11 cellular contexts compared by ENCODE assay signal in genomic region chr19:6161271-6161850, GRCh38. TPM values are rescaled to one million over a fixed set of nuclear protein-coding genes. Genes with fewer than 3 reads are reported as not detected.
DNase-seq lines count a peak whose midpoint lies in the region; ATAC-seq and TF ChIP-seq lines count a peak whose summit lies in the region.
"Had no signal": no experiment of that assay in that cellular context is flagged by ENCODE, and none has a peak within 500 bp of the region (broad histone marks: within the 10 kb centered on the region; RNA-seq: fewer than 3 reads in every experiment).

No MANE protein-coding gene starts in this region.

- CTCF ChIA-PET in activated CD8-positive, alpha-beta memory T cell treated with anti-CD3 and anti-CD28 coated beads, Interleukin-2, amount 10 ng/mL, durations not matched to agents 7 days and 5 days (lab: Charles Lee), result no interaction called here

- no peak overlapping the region for H3K4me3 Mint-ChIP-seq in activated CD8-positive, alpha-beta memory T cell treated with anti-CD3 and anti-CD28 coated beads, Interleukin-2, amount 10 ng/mL, durations not matched to agents 7 days and 5 days

- no peak overlapping the region for H3K4me3 ChIP-seq in esophagus squamous epithelium

- peak overlapping the region; percentile 57 for H3K27ac Mint-ChIP-seq in activated CD8-positive, alpha-beta memory T cell treated with anti-CD3 and anti-CD28 coated beads, Interleukin-2, amount 10 ng/mL, durations not matched to agents 7 days and 5 days

- H3K36me3 ChIP-seq in esophagus squamous epithelium, result no peaks in the 10 kb centered on the region

- no peaks in the 10 kb centered on the region for H3K9me3 ChIP-seq in esophagus squamous epithelium

- TF ChIP-seq CTCF in GM13977 (IDR thresholded peaks at IDR 0.05; ENCODE audit: extremely low read depth, insufficient read depth, missing control alignments), result no peak
- no peak for TF ChIP-seq CTCF in esophagus squamous epithelium (IDR thresholded peaks at IDR 0.05)

- intact Hi-C loops in esophagus squamous epithelium (cut with DNase I), result loop anchor here (10.0 kb wide), 1 partner anchor 133 kb away; no protein-coding TSS in a partner anchor

- peaks cover 12% of the 10 kb centered on the region for H3K4me1 Mint-ChIP-seq in activated CD8-positive, alpha-beta memory T cell treated with anti-CD3 and anti-CD28 coated beads, Interleukin-2, amount 10 ng/mL, durations not matched to agents 7 days and 5 days

- H3K27me3 Mint-ChIP-seq in activated CD8-positive, alpha-beta memory T cell treated with anti-CD3 and anti-CD28 coated beads, Interleukin-2, amount 10 ng/mL, durations not matched to agents 7 days and 5 days, result peaks cover 6% of the 10 kb centered on the region

- in situ Hi-C loops in GM13977 (cut with MboI; ENCODE audit: low pct_unique_long_range_greater_than_20kb, low sequenced_read_pairs, unreplicated experiment), result no loop called here

- H3K4me1 ChIP-seq in esophagus squamous epithelium, result no peaks in the 10 kb centered on the region

- H3K27me3 ChIP-seq in esophagus squamous epithelium, result no peaks in the 10 kb centered on the region

- peaks cover 2% of the 10 kb centered on the region for H3K9me3 Mint-ChIP-seq in activated CD8-positive, alpha-beta memory T cell treated with anti-CD3 and anti-CD28 coated beads, Interleukin-2, amount 10 ng/mL, durations not matched to agents 7 days and 5 days (ENCODE audit: low read depth)

- ATAC-seq in activated CD8-positive, alpha-beta memory T cell treated with anti-CD3 and anti-CD28 coated beads, Interleukin-2, amount 10 ng/mL, durations not matched to agents 7 days and 5 days, result peak; percentile 87
- ATAC-seq in stimulated activated naive CD8-positive, alpha-beta T cell treated with anti-CD3 and anti-CD28 coated beads, Interleukin-15, Interleukin-2, amounts not matched to agents 100 U/mL and 50 U/mL, for 24 hours, result peak; percentile 45
- ATAC-seq in GM21515 (IDR thresholded peaks at IDR 0.05; ENCODE audit: unreplicated experiment), result no peak

- H3K36me3 Mint-ChIP-seq in activated CD8-positive, alpha-beta memory T cell treated with anti-CD3 and anti-CD28 coated beads, Interleukin-2, amount 10 ng/mL, durations not matched to agents 7 days and 5 days, result peaks cover 3% of the 10 kb centered on the region

- 23 to 25% methylated on average over 8 of the region's 8 CpGs for WGBS in esophagus squamous epithelium, 2 donors

- DNase-seq in GM13977 (ENCODE audit: low spot score) (peak; percentile 50), NCI-H226 (peak; percentile 73), iPS-NIHi11 (ENCODE audit: low spot score) (peak; percentile 59), esophagus squamous epithelium (lab: John Stamatoyannopoulos, UW) (no peak), 8988T (no peak)
- peak; percentile 84 for DNase-seq in activated CD8-positive, alpha-beta memory T cell treated with anti-CD3 and anti-CD28 coated beads, Interleukin-2, amount 10 ng/mL, durations not matched to agents 7 days and 5 days
- DNase-seq in stimulated activated naive CD8-positive, alpha-beta T cell treated with anti-CD3 and anti-CD28 coated beads, Interleukin-15, Interleukin-2, amounts not matched to agents 100 U/mL and 50 U/mL, for 24 hours, result peak; percentile 38

- TF ChIP-seq POLR2A in esophagus squamous epithelium (IDR thresholded peaks at IDR 0.05), result no peak

- peak overlapping the region in 1 of 4 donors; percentile 21 for H3K27ac ChIP-seq in esophagus squamous epithelium

RNA-seq across cellular contexts. Expression of gene ACSBG2, which starts 25.9 kb away (rescaled TPM):
- total RNA-seq in activated CD8-positive, alpha-beta memory T cell treated with anti-CD3 and anti-CD28 coated beads, Interleukin-2, amount 10 ng/mL, durations not matched to agents 7 days and 5 days, result not detected
- total RNA-seq in esophagus squamous epithelium, result under 1 TPM in 1 of 4 donors, not detected in 3; 0.38 TPM
- total RNA-seq: glomerular endothelial cell, LHCN-M2, urinary bladder had no signal

RNA-seq across cellular contexts. Expression of gene RFX2, which starts 51.1 kb away (rescaled TPM):
- 10 to 100 TPM in 1 of 2 experiments, 1 to 10 TPM in 1; 9.8 to 11.7 TPM for total RNA-seq in activated CD8-positive, alpha-beta memory T cell treated with anti-CD3 and anti-CD28 coated beads, Interleukin-2, amount 10 ng/mL, durations not matched to agents 7 days and 5 days
- 10 to 100 TPM in 1 of 4 donors, 1 to 10 TPM in 3; 5.2 to 21.4 (median 7.7) TPM for total RNA-seq in esophagus squamous epithelium

Comparison
In these comparisons a context has a peak if more than half of its experiments do, and no peak if none do; other contexts are left out.
1. DNase-seq: peak in GM13977 (single experiment), NCI-H226 (single experiment), activated CD8-positive, alpha-beta memory T cell treated with anti-CD3 and anti-CD28 coated beads, Interleukin-2, amount 10 ng/mL, durations not matched to agents 7 days and 5 days (single experiment), iPS-NIHi11 (single experiment) and stimulated activated naive CD8-positive, alpha-beta T cell treated with anti-CD3 and anti-CD28 coated beads, Interleukin-15, Interleukin-2, amounts not matched to agents 100 U/mL and 50 U/mL, for 24 hours (single experiment); none in esophagus squamous epithelium (single experiment) and 8988T (single experiment).